18 cellular contexts compared by ENCODE assay signal in the genomic region with DNA sequence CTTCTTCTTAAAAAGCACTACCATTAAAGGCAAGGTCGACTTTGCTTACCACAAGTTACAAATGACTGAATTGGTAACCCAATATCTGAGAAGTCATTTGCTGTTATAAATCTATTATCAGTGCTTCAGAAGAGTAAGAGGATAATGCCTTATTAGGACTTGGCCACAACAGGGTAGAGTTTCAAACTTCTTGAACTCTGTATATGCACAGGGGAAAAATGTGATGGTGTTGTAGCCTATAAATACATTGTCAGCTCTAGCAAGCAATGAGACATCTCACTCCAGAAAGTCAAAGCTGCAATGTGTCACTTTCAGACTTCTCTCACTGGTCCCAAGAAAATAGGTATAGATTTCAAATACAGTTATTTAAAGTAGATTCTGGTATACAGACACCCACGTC. TPM values are rescaled to one million over a fixed set of nuclear protein-coding genes. Genes with fewer than 3 reads are reported as not detected.
A peak's percentile ranks its signal among the peaks of the same experiment; 100 is the strongest.
DNase-seq lines count a peak whose midpoint lies in the region; ATAC-seq and TF ChIP-seq lines count a peak whose summit lies in the region.
"Had no signal": no experiment of that assay in that cellular context is flagged by ENCODE, and none has a peak within 500 bp of the region (broad histone marks: within the 10 kb centered on the region; RNA-seq: fewer than 3 reads in every experiment).

No MANE protein-coding gene starts in this region.

- POLR2A ChIA-PET in activated CD8-positive, alpha-beta T cell treated with anti-CD3 and anti-CD28 coated beads for 36 hours (lab: Charles Lee), result no interaction called here

- no peaks in the 10 kb centered on the region for H3K36me3 Mint-ChIP-seq in activated CD8-positive, alpha-beta T cell treated with anti-CD3 and anti-CD28 coated beads for 36 hours (ENCODE audit: low read depth)
- H3K36me3 Mint-ChIP-seq in activated T-cell treated with anti-CD3 and anti-CD28 coated beads, Interleukin-2, amount 50 U/mL, for 72 hours (ENCODE audit: insufficient read depth in 2 of 2), result no peaks in the 10 kb centered on the region
- H3K36me3 Mint-ChIP-seq: activated CD8-positive, alpha-beta memory T cell treated with anti-CD3 and anti-CD28 coated beads, Interleukin-2, amount 10 ng/mL, durations not matched to agents 7 days and 5 days; activated naive CD4-positive, alpha-beta T cell treated with anti-CD3 and anti-CD28 coated beads, Interleukin-2, amount 50 U/mL, for 24 hours had no signal

- H3K27me3 Mint-ChIP-seq in activated CD8-positive, alpha-beta T cell treated with anti-CD3 and anti-CD28 coated beads for 36 hours, result no peaks in the 10 kb centered on the region
- H3K27me3 Mint-ChIP-seq in activated T-cell treated with anti-CD3 and anti-CD28 coated beads, Interleukin-2, amount 50 U/mL, for 72 hours (ENCODE audit: low read depth), result no peaks in the 10 kb centered on the region
- H3K27me3 Mint-ChIP-seq: activated CD8-positive, alpha-beta memory T cell treated with anti-CD3 and anti-CD28 coated beads, Interleukin-2, amount 10 ng/mL, durations not matched to agents 7 days and 5 days; activated naive CD4-positive, alpha-beta T cell treated with anti-CD3 and anti-CD28 coated beads, Interleukin-2, amount 50 U/mL, for 24 hours; B cell had no signal

- H3K9ac ChIP-seq in SK-N-MC (ENCODE audit: insufficient read length), result no peak overlapping the region

- no peak overlapping the region for H3K4me3 ChIP-seq in SK-N-MC
- no peak overlapping the region for H3K4me3 ChIP-seq in upper lobe of right lung
- H3K4me3 ChIP-seq: GM23338, SJSA1 had no signal

- CTCF ChIA-PET in activated CD8-positive, alpha-beta T cell treated with anti-CD3 and anti-CD28 coated beads for 36 hours (lab: Charles Lee), result interaction anchor here (1.4 kb wide), 1 partner anchor 13 kb away, joined by 3 read pairs; no protein-coding TSS in a partner anchor

- no peak overlapping the region for H3K27ac Mint-ChIP-seq in activated CD8-positive, alpha-beta T cell treated with anti-CD3 and anti-CD28 coated beads for 36 hours
- H3K27ac Mint-ChIP-seq in activated T-cell treated with anti-CD3 and anti-CD28 coated beads, Interleukin-2, amount 50 U/mL, for 72 hours, result no peak overlapping the region
- H3K27ac Mint-ChIP-seq: activated CD8-positive, alpha-beta memory T cell treated with anti-CD3 and anti-CD28 coated beads, Interleukin-2, amount 10 ng/mL, durations not matched to agents 7 days and 5 days; activated naive CD4-positive, alpha-beta T cell treated with anti-CD3 and anti-CD28 coated beads, Interleukin-2, amount 50 U/mL, for 24 hours; B cell; GM23338 had no signal

- no peak for TF ChIP-seq CTCF in activated CD8-positive, alpha-beta T cell treated with anti-CD3 and anti-CD28 coated beads for 36 hours (IDR thresholded peaks at IDR 0.05)
- TF ChIP-seq CTCF in upper lobe of right lung (IDR thresholded peaks at IDR 0.05), result no peak

- H3K4me1 Mint-ChIP-seq in activated CD8-positive, alpha-beta T cell treated with anti-CD3 and anti-CD28 coated beads for 36 hours (ENCODE audit: low read depth), result no peaks in the 10 kb centered on the region
- H3K4me1 Mint-ChIP-seq in activated T-cell treated with anti-CD3 and anti-CD28 coated beads, Interleukin-2, amount 50 U/mL, for 72 hours (ENCODE audit: low read depth), result no peaks in the 10 kb centered on the region
- H3K4me1 Mint-ChIP-seq: activated CD8-positive, alpha-beta memory T cell treated with anti-CD3 and anti-CD28 coated beads, Interleukin-2, amount 10 ng/mL, durations not matched to agents 7 days and 5 days; activated naive CD4-positive, alpha-beta T cell treated with anti-CD3 and anti-CD28 coated beads, Interleukin-2, amount 50 U/mL, for 24 hours; GM23338 had no signal

- H3K9me3 ChIP-seq in SK-N-MC (ENCODE audit: low read depth, low read length) (no peaks in the 10 kb centered on the region; the same call in 1 of the 2 replicates), upper lobe of right lung (no peaks in the 10 kb centered on the region)
- H3K9me3 ChIP-seq: SJSA1 had no signal

- intact Hi-C loops in activated CD8-positive, alpha-beta T cell treated with anti-CD3 and anti-CD28 coated beads for 36 hours (cut with micrococcal nuclease), result no loop called here
- intact Hi-C loops in upper lobe of right lung (cut with DNase I), result no loop called here

- no peak overlapping the region for H3K4me3 Mint-ChIP-seq in activated CD8-positive, alpha-beta T cell treated with anti-CD3 and anti-CD28 coated beads for 36 hours
- H3K4me3 Mint-ChIP-seq in activated T-cell treated with anti-CD3 and anti-CD28 coated beads, Interleukin-2, amount 50 U/mL, for 72 hours, result no peak overlapping the region
- H3K4me3 Mint-ChIP-seq: activated CD8-positive, alpha-beta memory T cell treated with anti-CD3 and anti-CD28 coated beads, Interleukin-2, amount 10 ng/mL, durations not matched to agents 7 days and 5 days; activated naive CD4-positive, alpha-beta T cell treated with anti-CD3 and anti-CD28 coated beads, Interleukin-2, amount 50 U/mL, for 24 hours; B cell; GM23338 had no signal

- H3K27ac ChIP-seq in SK-N-MC (peak overlapping the region; percentile 73), upper lobe of right lung (no peak overlapping the region)
- H3K27ac ChIP-seq: SJSA1 had no signal

- H3K9me3 Mint-ChIP-seq in activated CD8-positive, alpha-beta T cell treated with anti-CD3 and anti-CD28 coated beads for 36 hours, result no peaks in the 10 kb centered on the region
- no peaks in the 10 kb centered on the region for H3K9me3 Mint-ChIP-seq in activated T-cell treated with anti-CD3 and anti-CD28 coated beads, Interleukin-2, amount 50 U/mL, for 72 hours
- H3K9me3 Mint-ChIP-seq: activated naive CD4-positive, alpha-beta T cell treated with anti-CD3 and anti-CD28 coated beads, Interleukin-2, amount 50 U/mL, for 24 hours; GM23338 had no signal

- no peaks in the 10 kb centered on the region for H3K27me3 ChIP-seq in upper lobe of right lung
- H3K27me3 ChIP-seq: SJSA1 had no signal

- H3K4me1 ChIP-seq in upper lobe of right lung, result no peaks in the 10 kb centered on the region
- H3K4me1 ChIP-seq: SJSA1 had no signal

- peak; percentile 73 for ATAC-seq in GM18870 (IDR thresholded peaks at IDR 0.05; ENCODE audit: unreplicated experiment)
- ATAC-seq in GM21825 (IDR thresholded peaks at IDR 0.05; ENCODE audit: unreplicated experiment), result peak; percentile 56
- peak; percentile 46 for ATAC-seq in HG03108 (IDR thresholded peaks at IDR 0.05; ENCODE audit: unreplicated experiment)
- no peak for ATAC-seq in activated CD8-positive, alpha-beta T cell treated with anti-CD3 and anti-CD28 coated beads for 36 hours
- no peak for ATAC-seq in activated T-cell treated with anti-CD3 and anti-CD28 coated beads, Interleukin-2, amount 50 U/mL, for 72 hours (replicated peaks in 1 of 2)
- no peak for ATAC-seq in upper lobe of right lung
- ATAC-seq: activated CD8-positive, alpha-beta memory T cell treated with anti-CD3 and anti-CD28 coated beads, Interleukin-2, amount 10 ng/mL, durations not matched to agents 7 days and 5 days; GM23338 had no signal

- DNase-seq in SK-N-MC (ENCODE audit: low read depth, low spot score) (no peak), DMS 273 treated with DMSO at 0.1 percent for 48 hours (lab: John Stamatoyannopoulos, UW) (no peak), upper lobe of right lung (no peak)
- no peak for DNase-seq in activated CD8-positive, alpha-beta T cell treated with anti-CD3 and anti-CD28 coated beads for 36 hours
- no peak for DNase-seq in activated T-cell treated with anti-CD3 and anti-CD28 coated beads, Interleukin-2, amount 50 U/mL, for 72 hours
- DNase-seq: activated CD8-positive, alpha-beta memory T cell treated with anti-CD3 and anti-CD28 coated beads, Interleukin-2, amount 10 ng/mL, durations not matched to agents 7 days and 5 days; DMS79 treated with DMSO at 0.1 percent for 48 hours; foreskin melanocyte; midbrain; NK-92 treated with Interleukin-12 subunit alpha and Interleukin-12 subunit beta, amount 100 ng/mL, for 24 hours; occipital lobe had no signal

- H3K36me3 ChIP-seq in SK-N-MC (ENCODE audit: insufficient read depth, low read length) (no peaks in the 10 kb centered on the region), upper lobe of right lung (no peaks in the 10 kb centered on the region)
- H3K36me3 ChIP-seq: SJSA1 had no signal

RNA-seq across cellular contexts. Expression of a gene that starts 9.3 kb away (rescaled TPM):
- not detected for total RNA-seq in activated CD8-positive, alpha-beta T cell treated with anti-CD3 and anti-CD28 coated beads for 36 hours
- under 1 TPM; 0.14 to 0.44 TPM for total RNA-seq in activated T-cell treated with anti-CD3 and anti-CD28 coated beads, Interleukin-2, amount 50 U/mL, for 72 hours
- total RNA-seq in upper lobe of right lung, result 29.8 TPM
- total RNA-seq: GM23338, SJSA1 had no signal

Comparison
In these comparisons a context has a peak if more than half of its experiments do, and no peak if none do; other contexts are left out.
1. ATAC-seq: peak in GM18870 (single experiment), GM21825 (single experiment) and HG03108 (single experiment); none in activated CD8-positive, alpha-beta T cell treated with anti-CD3 and anti-CD28 coated beads for 36 hours (single experiment), activated T-cell treated with anti-CD3 and anti-CD28 coated beads, Interleukin-2, amount 50 U/mL, for 72 hours (0 of 2) and upper lobe of right lung (single experiment).
2. RNA of a gene that starts 9.3 kb away (total RNA-seq): 29.8 TPM in upper lobe of right lung (single experiment); 0.14 to 0.44 TPM in activated T-cell treated with anti-CD3 and anti-CD28 coated beads, Interleukin-2, amount 50 U/mL, for 72 hours and not detected in activated CD8-positive, alpha-beta T cell treated with anti-CD3 and anti-CD28 coated beads for 36 hours; every median in the first group is over 10 times any median in the second.